In the genomic region with DNA sequence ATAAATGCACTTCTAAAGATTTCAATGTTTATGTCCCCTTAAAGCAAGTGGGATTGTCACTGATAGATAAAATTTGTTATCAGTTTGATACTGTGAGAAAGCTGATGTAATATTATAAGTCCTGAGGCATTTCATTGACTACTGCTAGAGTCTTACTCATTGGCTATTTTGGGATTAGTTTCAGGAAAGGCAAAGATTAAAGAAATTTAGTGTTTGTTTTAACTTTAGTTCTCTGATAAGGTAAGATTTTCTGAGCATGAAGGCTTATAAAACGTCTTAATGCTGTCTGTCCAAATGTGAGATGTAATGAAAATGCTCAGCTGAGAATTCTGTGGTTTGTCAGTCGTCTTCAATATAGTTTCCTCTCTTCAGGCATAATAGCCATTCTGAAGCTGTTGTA, we compare ENCODE assay signal across 28 cellular contexts.
"Had no signal": no experiment of that assay in that cellular context is flagged by ENCODE, and none has a peak within 500 bp of the region (broad histone marks: within the 10 kb centered on the region; RNA-seq: fewer than 3 reads in every experiment).

No MANE protein-coding gene starts in this region.

- H3K4me3 Mint-ChIP-seq: activated CD8-positive, alpha-beta memory T cell treated with anti-CD3 and anti-CD28 coated beads, Interleukin-2, amount 10 ng/mL, durations not matched to agents 7 days and 5 days; activated naive CD4-positive, alpha-beta T cell treated with anti-CD3 and anti-CD28 coated beads, Interleukin-2, amount 50 U/mL, for 24 hours; activated T-cell treated with anti-CD3 and anti-CD28 coated beads, Interleukin-2, amount 50 U/mL, for 24 hours; activated T-helper 1 cell treated with anti-CD3 and anti-CD28 coated beads, Interleukin-12 subunit alpha, Interleukin-12 subunit beta, Interleukin-2, Interleukin-4 antibody, amounts not matched to agents 30 ng/mL and 10 ng/mL and 1 ng/mL, durations not matched to agents 14 hours and 24 hours and 36 hours; T-helper 1 cell treated with Interleukin-12 subunit alpha and Interleukin-12 subunit beta and Interleukin-4 antibody, amounts not matched to agents 30 μg/mL and 1 μg/mL, for 36 hours; WTC11 had no signal

- ATAC-seq: activated CD8-positive, alpha-beta memory T cell treated with anti-CD3 and anti-CD28 coated beads, Interleukin-2, amount 10 ng/mL, durations not matched to agents 7 days and 5 days; Panc1; WTC11 had no signal

- H3K4me3 ChIP-seq: SJCRH30 had no signal

- H3K36me3 Mint-ChIP-seq: activated CD8-positive, alpha-beta memory T cell treated with anti-CD3 and anti-CD28 coated beads, Interleukin-2, amount 10 ng/mL, durations not matched to agents 7 days and 5 days; activated naive CD4-positive, alpha-beta T cell treated with anti-CD3 and anti-CD28 coated beads, Interleukin-2, amount 50 U/mL, for 24 hours; WTC11 had no signal

- H3K4me1 ChIP-seq: SJCRH30 had no signal

- H3K4me1 Mint-ChIP-seq: activated CD8-positive, alpha-beta memory T cell treated with anti-CD3 and anti-CD28 coated beads, Interleukin-2, amount 10 ng/mL, durations not matched to agents 7 days and 5 days; activated naive CD4-positive, alpha-beta T cell treated with anti-CD3 and anti-CD28 coated beads, Interleukin-2, amount 50 U/mL, for 24 hours; WTC11 had no signal

- H3K27ac Mint-ChIP-seq: activated CD8-positive, alpha-beta memory T cell treated with anti-CD3 and anti-CD28 coated beads, Interleukin-2, amount 10 ng/mL, durations not matched to agents 7 days and 5 days; activated naive CD4-positive, alpha-beta T cell treated with anti-CD3 and anti-CD28 coated beads, Interleukin-2, amount 50 U/mL, for 24 hours; activated T-cell treated with anti-CD3 and anti-CD28 coated beads, Interleukin-2, amount 50 U/mL, for 24 hours; activated T-helper 1 cell treated with anti-CD3 and anti-CD28 coated beads, Interleukin-12 subunit alpha, Interleukin-12 subunit beta, Interleukin-2, Interleukin-4 antibody, amounts not matched to agents 30 ng/mL and 10 ng/mL and 1 ng/mL, durations not matched to agents 14 hours and 24 hours and 36 hours; T-helper 1 cell treated with Interleukin-12 subunit alpha and Interleukin-12 subunit beta and Interleukin-4 antibody, amounts not matched to agents 30 μg/mL and 1 μg/mL, for 36 hours; WTC11 had no signal

- H3K9me3 Mint-ChIP-seq: WTC11 had no signal

- DNase-seq: activated CD4-positive, alpha-beta T cell treated with anti-CD3 and anti-CD28 coated beads for 48 hours; activated CD4-positive, alpha-beta T cell treated with anti-CD3 and anti-CD28 coated beads, Interleukin-2, amount 50 U/mL, for 48 hours; activated CD4-positive, CD25-positive, alpha-beta regulatory T cell treated with anti-CD3 and anti-CD28 coated beads, Interleukin-2, amount 50 U/mL, for 72 hours; activated CD8-positive, alpha-beta memory T cell treated with anti-CD3 and anti-CD28 coated beads, Interleukin-2, amount 10 ng/mL, durations not matched to agents 7 days and 5 days; activated effector memory CD4-positive, alpha-beta T cell treated with Interleukin-2 at 50 U/mL for 16 hours; activated naive CD4-positive, alpha-beta T cell; activated T-cell treated with anti-CD3 and anti-CD28 coated beads, Interleukin-2, amount 50 U/mL, for 24 hours; amygdala; cerebellar nuclear complex; Kasumi-1; KBM-7; NCI-H1105 treated with DMSO at 0.1 percent for 48 hours; NCI-H1436 treated with DMSO at 0.1 percent for 48 hours; NCI-H187 treated with DMSO at 0.1 percent for 48 hours; NCI-H2081 treated with DMSO at 0.1 percent for 48 hours; NCI-H2227 treated with DMSO at 0.1 percent for 48 hours; NCI-H446 treated with DMSO at 0.1 percent for 48 hours; NCI-H524 treated with DMSO at 0.1 percent for 48 hours; NCI-H82; OCI-M1; Right ventricle myocardium superior; RPMI8226; SJCRH30 had no signal

- H3K9me3 ChIP-seq: SJCRH30 had no signal

- H3K27me3 ChIP-seq: SJCRH30 had no signal

- H3K36me3 ChIP-seq: SJCRH30 had no signal

- H3K27me3 Mint-ChIP-seq: activated CD8-positive, alpha-beta memory T cell treated with anti-CD3 and anti-CD28 coated beads, Interleukin-2, amount 10 ng/mL, durations not matched to agents 7 days and 5 days; activated naive CD4-positive, alpha-beta T cell treated with anti-CD3 and anti-CD28 coated beads, Interleukin-2, amount 50 U/mL, for 24 hours; activated T-cell treated with anti-CD3 and anti-CD28 coated beads, Interleukin-2, amount 50 U/mL, for 24 hours had no signal

- H3K27ac ChIP-seq: SJCRH30 had no signal
